In the genomic region with DNA sequence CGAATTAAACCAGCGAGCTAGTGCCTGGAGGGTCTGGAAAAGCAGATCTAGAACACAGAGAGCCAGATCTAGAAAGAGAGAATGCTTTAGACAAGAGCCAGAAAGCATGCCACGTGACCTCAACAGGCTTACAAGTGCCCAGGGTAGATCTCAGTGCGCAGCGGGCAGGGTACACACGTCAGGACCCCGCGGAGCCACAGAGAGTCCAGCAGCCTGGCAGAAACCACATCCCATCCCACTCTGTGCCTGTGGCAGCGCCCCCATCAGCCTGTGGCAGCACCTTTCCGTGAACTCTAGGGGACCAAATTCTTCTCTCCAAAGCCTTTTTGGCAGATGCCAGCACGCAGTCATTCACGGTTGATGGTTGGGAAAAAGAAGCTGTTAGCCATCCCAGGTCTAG, we compare ENCODE assay signal across 15 cellular contexts. TPM values are rescaled to one million over a fixed set of nuclear protein-coding genes. Genes with fewer than 3 reads are reported as not detected.
DNase-seq lines count a peak whose midpoint lies in the region; ATAC-seq and TF ChIP-seq lines count a peak whose summit lies in the region.
"Had no signal": no experiment of that assay in that cellular context is flagged by ENCODE, and none has a peak within 500 bp of the region (broad histone marks: within the 10 kb centered on the region; RNA-seq: fewer than 3 reads in every experiment).

No MANE protein-coding gene starts in this region.

- H3K4me3 Mint-ChIP-seq in CD4-positive, CD25-positive, alpha-beta regulatory T cell: peak overlapping the region; percentile 88 to 100 (median 100)
- H3K4me3 Mint-ChIP-seq in activated CD8-positive, alpha-beta T cell treated with anti-CD3 and anti-CD28 coated beads, Interleukin-2, amount 10 ng/mL, durations not matched to agents 7 days and 5 days: peak overlapping the region; percentile 80

- no peaks in the 10 kb centered on the region for H3K9me3 Mint-ChIP-seq in CD4-positive, CD25-positive, alpha-beta regulatory T cell
- no peaks in the 10 kb centered on the region for H3K9me3 Mint-ChIP-seq in activated CD8-positive, alpha-beta T cell treated with anti-CD3 and anti-CD28 coated beads, Interleukin-2, amount 10 ng/mL, durations not matched to agents 7 days and 5 days (ENCODE audit: insufficient read depth)

- H3K9ac ChIP-seq in DND-41 (ENCODE audit: low read depth, low read length) (no peak overlapping the region; the same call in 1 of the 2 replicates), GM23248 (no peak overlapping the region)

- no peak for ATAC-seq in CD4-positive, CD25-positive, alpha-beta regulatory T cell (ENCODE audit: low read depth in 2 of 2)
- ATAC-seq in DND-41 (ENCODE audit: insufficient read depth, low read depth): no peak
- ATAC-seq in activated CD8-positive, alpha-beta T cell treated with anti-CD3 and anti-CD28 coated beads, Interleukin-2, amount 10 ng/mL, durations not matched to agents 7 days and 5 days: no peak
- ATAC-seq in lower lobe of right lung: no peak
- ATAC-seq in HG03280 (IDR thresholded peaks at IDR 0.05; ENCODE audit: unreplicated experiment): no peak

- H4K20me1 ChIP-seq in DND-41 (ENCODE audit: insufficient read depth, low read length): peaks cover 64% of the 10 kb centered on the region
- no peaks in the 10 kb centered on the region for H4K20me1 ChIP-seq in GM23248 (ENCODE audit: insufficient read depth)

- in situ Hi-C loops in GM23248 (cut with MboI): no loop called here

- no peaks in the 10 kb centered on the region; the same call in 1 of the 2 replicates for H3F3A ChIP-seq in GM23248 (ENCODE audit: insufficient read depth)

- H3K27me3 Mint-ChIP-seq in CD4-positive, CD25-positive, alpha-beta regulatory T cell: no peaks in the 10 kb centered on the region
- no peaks in the 10 kb centered on the region for H3K27me3 Mint-ChIP-seq in activated CD8-positive, alpha-beta T cell treated with anti-CD3 and anti-CD28 coated beads, Interleukin-2, amount 10 ng/mL, durations not matched to agents 7 days and 5 days (ENCODE audit: low read depth)

- CTCF ChIA-PET in activated CD8-positive, alpha-beta T cell treated with anti-CD3 and anti-CD28 coated beads, Interleukin-2, amount 10 ng/mL, durations not matched to agents 7 days and 5 days (lab: Charles Lee): interaction anchor here (1.3 to 11.7 kb wide), 6 partner anchors 15 to 56 kb away, joined by 4 to 176 read pairs (median 10); partner anchors contain the start of genes CD79A and RPS19

- POLR2A ChIA-PET in activated CD8-positive, alpha-beta T cell treated with anti-CD3 and anti-CD28 coated beads, Interleukin-2, amount 10 ng/mL, durations not matched to agents 7 days and 5 days (lab: Charles Lee): interaction anchor here (1.3 to 11.6 kb wide), 6 partner anchors 13 to 57 kb away, joined by 3 to 241 read pairs (median 28); partner anchors contain the start of genes CD79A and RPS19

- no peaks in the 10 kb centered on the region for H3K27me3 ChIP-seq in CD4-positive, CD25-positive, alpha-beta regulatory T cell (ENCODE audit: control insufficient read depth, insufficient read depth, low read length)
- H3K27me3 ChIP-seq in DND-41 (ENCODE audit: insufficient read depth, low read length, poor library complexity) (no peaks in the 10 kb centered on the region), lower lobe of right lung (ENCODE audit: low read depth) (no peaks in the 10 kb centered on the region), GM23248 (replicated peaks; ENCODE audit: insufficient read depth) (no peaks in the 10 kb centered on the region)
- H3K27me3 ChIP-seq: BE2C, suprapubic skin had no signal

- H3K79me2 ChIP-seq in DND-41 (ENCODE audit: insufficient read depth, low read length) (peaks cover 88% of the 10 kb centered on the region), GM23248 (ENCODE audit: insufficient read depth) (peaks cover 69% of the 10 kb centered on the region)

- H2AFZ ChIP-seq in DND-41 (ENCODE audit: low read depth, low read length) (no peak overlapping the region), GM23248 (no peak overlapping the region)

- H3K36me3 ChIP-seq in CD4-positive, CD25-positive, alpha-beta regulatory T cell (ENCODE audit: control insufficient read depth, insufficient read depth, low read length): peaks cover 41% of the 10 kb centered on the region
- H3K36me3 ChIP-seq in DND-41 (ENCODE audit: insufficient read depth, low read length): peaks cover 79% of the 10 kb centered on the region
- peaks cover 58% of the 10 kb centered on the region for H3K36me3 ChIP-seq in lower lobe of right lung
- no peaks in the 10 kb centered on the region; the same call in 1 of the 2 replicates for H3K36me3 ChIP-seq in GM23248 (ENCODE audit: low read depth)
- H3K36me3 ChIP-seq: BE2C had no signal

- H3K4me1 Mint-ChIP-seq in CD4-positive, CD25-positive, alpha-beta regulatory T cell: peaks cover 5 to 63% (median 34%) of the 10 kb centered on the region in 4 donors
- peaks cover 70% of the 10 kb centered on the region for H3K4me1 Mint-ChIP-seq in activated CD8-positive, alpha-beta T cell treated with anti-CD3 and anti-CD28 coated beads, Interleukin-2, amount 10 ng/mL, durations not matched to agents 7 days and 5 days (ENCODE audit: low read depth)

- DNase-seq in CD4-positive, CD25-positive, alpha-beta regulatory T cell: no peak
- DNase-seq in DND-41: no peak
- DNase-seq in activated CD8-positive, alpha-beta T cell treated with anti-CD3 and anti-CD28 coated beads, Interleukin-2, amount 10 ng/mL, durations not matched to agents 7 days and 5 days: peak; percentile 49
- DNase-seq in lower lobe of right lung: peak; percentile 55
- DNase-seq in GM23248: no peak
- no peak for DNase-seq in NCI-H526 (lab: John Stamatoyannopoulos, UW)
- DNase-seq in iPS-NIHi11 (ENCODE audit: low spot score): no peak
- DNase-seq: BE2C, DMS79 treated with DMSO at 0.1 percent for 48 hours, NCI-H446 had no signal

- peak overlapping the region; percentile 91 to 100 (median 99) for H3K27ac Mint-ChIP-seq in CD4-positive, CD25-positive, alpha-beta regulatory T cell
- H3K27ac Mint-ChIP-seq in activated CD8-positive, alpha-beta T cell treated with anti-CD3 and anti-CD28 coated beads, Interleukin-2, amount 10 ng/mL, durations not matched to agents 7 days and 5 days: peak overlapping the region; percentile 91

- H3K27ac ChIP-seq in CD4-positive, CD25-positive, alpha-beta regulatory T cell (ENCODE audit: insufficient read depth, low read length, poor library complexity, severe bottlenecking): peak overlapping the region; percentile 90
- H3K27ac ChIP-seq in DND-41 (ENCODE audit: low read length) (peak overlapping the region; percentile 87), lower lobe of right lung (peak overlapping the region; percentile 71), GM23248 (no peak overlapping the region)

- peak overlapping the region; percentile 44 for H3K4me3 ChIP-seq in CD4-positive, CD25-positive, alpha-beta regulatory T cell (ENCODE audit: low read depth, low read length)
- H3K4me3 ChIP-seq in DND-41 (ENCODE audit: low read depth in 1 of 2, low read length in 2 of 2): no peak overlapping the region
- no peak overlapping the region for H3K4me3 ChIP-seq in lower lobe of right lung
- no peak overlapping the region for H3K4me3 ChIP-seq in GM23248
- H3K4me3 ChIP-seq: suprapubic skin had no signal

- peak; percentile 24 for TF ChIP-seq CTCF in DND-41 (IDR thresholded peaks at IDR 0.05; ENCODE audit: borderline replicate concordance, extremely low read depth, low read length, poor library complexity, severe bottlenecking)
- TF ChIP-seq CTCF in lower lobe of right lung (IDR thresholded peaks at IDR 0.05): no peak

- H3K4me2 ChIP-seq in DND-41 (ENCODE audit: insufficient read depth, low read length) (no peak overlapping the region), GM23248 (ENCODE audit: unreplicated experiment) (no peak overlapping the region)

- H3K9me2 ChIP-seq in GM23248 (ENCODE audit: insufficient read depth): no peaks in the 10 kb centered on the region

- H3K9me3 ChIP-seq in CD4-positive, CD25-positive, alpha-beta regulatory T cell (ENCODE audit: control insufficient read depth in 2 of 2, low read length in 2 of 2): no peaks in the 10 kb centered on the region
- H3K9me3 ChIP-seq in DND-41 (ENCODE audit: insufficient read depth, low read length, severe bottlenecking) (no peaks in the 10 kb centered on the region), lower lobe of right lung (no peaks in the 10 kb centered on the region), GM23248 (ENCODE audit: low read depth) (no peaks in the 10 kb centered on the region)
- H3K9me3 ChIP-seq: BE2C, suprapubic skin had no signal

- 90 to 91% methylated on average over 12 of the region's 12 CpGs for WGBS in GM23248 (ENCODE audit: low coverage in 1 of 2, low lambda C conversion rate in 2 of 2, missing lambda C conversion rate in 2 of 2), 2 experiments

- intact Hi-C loops in lower lobe of right lung (cut with DNase I): loop anchor here (10.0 kb wide), 1 partner anchor 46 kb away; no protein-coding TSS in a partner anchor

- H3K36me3 Mint-ChIP-seq in CD4-positive, CD25-positive, alpha-beta regulatory T cell: peaks cover 49% of the 10 kb centered on the region
- H3K36me3 Mint-ChIP-seq in activated CD8-positive, alpha-beta T cell treated with anti-CD3 and anti-CD28 coated beads, Interleukin-2, amount 10 ng/mL, durations not matched to agents 7 days and 5 days (ENCODE audit: low read depth): peaks cover 76% of the 10 kb centered on the region

- peaks cover 86% of the 10 kb centered on the region for H3K4me1 ChIP-seq in CD4-positive, CD25-positive, alpha-beta regulatory T cell (ENCODE audit: control insufficient read depth, insufficient read depth, low read length, poor library complexity, severe bottlenecking)
- H3K4me1 ChIP-seq in DND-41 (ENCODE audit: insufficient read depth, low read length) (peaks cover 64% of the 10 kb centered on the region), lower lobe of right lung (peaks cover 55% of the 10 kb centered on the region), GM23248 (ENCODE audit: insufficient read depth) (peaks cover 11% of the 10 kb centered on the region)
- H3K4me1 ChIP-seq: BE2C had no signal

RNA-seq across cellular contexts. Expression of gene ARHGEF1, which starts 5.9 kb away (rescaled TPM):
- total RNA-seq in CD4-positive, CD25-positive, alpha-beta regulatory T cell: 1,312 TPM
- polyA plus RNA-seq in CD4-positive, CD25-positive, alpha-beta regulatory T cell: 100 to 1,000 TPM; 162 to 187 (median 180) TPM
- 100 to 1,000 TPM; 515 to 537 TPM for total RNA-seq in activated CD8-positive, alpha-beta T cell treated with anti-CD3 and anti-CD28 coated beads, Interleukin-2, amount 10 ng/mL, durations not matched to agents 7 days and 5 days
- total RNA-seq in lower lobe of right lung: 206 TPM
- total RNA-seq in GM23248 (2014; rRNA removed; shearing (Covaris generic)): 44.6 and 46.2 TPM in 2 replicates
- polyA plus RNA-seq in GM23248 (2016; fragmentation: Nextera tagmentation; extraction: Ambion mirVana): 44.3 and 49.6 TPM in 2 replicates

RNA-seq across cellular contexts. Expression of gene CD79A, which starts 11.8 kb away (rescaled TPM):
- 4.9 TPM for total RNA-seq in CD4-positive, CD25-positive, alpha-beta regulatory T cell
- 10 to 100 TPM; 10.6 to 17.9 (median 16.4) TPM for polyA plus RNA-seq in CD4-positive, CD25-positive, alpha-beta regulatory T cell
- 10 to 100 TPM; 17.4 to 21.5 TPM for total RNA-seq in activated CD8-positive, alpha-beta T cell treated with anti-CD3 and anti-CD28 coated beads, Interleukin-2, amount 10 ng/mL, durations not matched to agents 7 days and 5 days
- 1.2 TPM for total RNA-seq in lower lobe of right lung
- total RNA-seq in GM23248 (2014; rRNA removed; shearing (Covaris generic)): not detected in 2 replicates
- polyA plus RNA-seq in GM23248 (2016; fragmentation: Nextera tagmentation; extraction: Ambion mirVana): 0.49 TPM in 1 of 2 replicates, not detected in the other
- total RNA-seq: HT1080 had no signal

RNA-seq across cellular contexts. Expression of gene RPS19, which starts 28.9 kb away (rescaled TPM):
- total RNA-seq in CD4-positive, CD25-positive, alpha-beta regulatory T cell: 2,081 TPM
- 1,000 to 10,000 TPM; 3,595 to 5,716 (median 4,931) TPM for polyA plus RNA-seq in CD4-positive, CD25-positive, alpha-beta regulatory T cell
- 1,000 to 10,000 TPM; 3,024 to 3,056 TPM for total RNA-seq in activated CD8-positive, alpha-beta T cell treated with anti-CD3 and anti-CD28 coated beads, Interleukin-2, amount 10 ng/mL, durations not matched to agents 7 days and 5 days
- total RNA-seq in lower lobe of right lung: 1,736 TPM
- total RNA-seq in GM23248 (2014; rRNA removed; shearing (Covaris generic)): 296 and 881 TPM in 2 replicates
- polyA plus RNA-seq in GM23248 (2016; fragmentation: Nextera tagmentation; extraction: Ambion mirVana): 2,308 and 2,316 TPM in 2 replicates

RNA-seq across cellular contexts. Expression of gene ERFL, which starts 39.3 kb away (rescaled TPM):
- 4.7 TPM for total RNA-seq in CD4-positive, CD25-positive, alpha-beta regulatory T cell
- not detected for polyA plus RNA-seq in CD4-positive, CD25-positive, alpha-beta regulatory T cell
- 1 to 10 TPM in 1 of 2 experiments, under 1 TPM in 1; 0.84 to 1.1 TPM for total RNA-seq in activated CD8-positive, alpha-beta T cell treated with anti-CD3 and anti-CD28 coated beads, Interleukin-2, amount 10 ng/mL, durations not matched to agents 7 days and 5 days
- 0.41 TPM for total RNA-seq in lower lobe of right lung
- not detected in 2 replicates for total RNA-seq in GM23248 (2014; rRNA removed; shearing (Covaris generic))
- not detected in 2 replicates for polyA plus RNA-seq in GM23248 (2016; fragmentation: Nextera tagmentation; extraction: Ambion mirVana)
- total RNA-seq: myocyte had no signal

RNA-seq across cellular contexts. Expression of gene DMRTC2, which starts 44.1 kb away (rescaled TPM):
- not detected for total RNA-seq in CD4-positive, CD25-positive, alpha-beta regulatory T cell
- not detected for polyA plus RNA-seq in CD4-positive, CD25-positive, alpha-beta regulatory T cell
- total RNA-seq in activated CD8-positive, alpha-beta T cell treated with anti-CD3 and anti-CD28 coated beads, Interleukin-2, amount 10 ng/mL, durations not matched to agents 7 days and 5 days: not detected
- not detected for total RNA-seq in lower lobe of right lung
- total RNA-seq in GM23248 (2014; rRNA removed; shearing (Covaris generic)): not detected in 2 replicates
- not detected in 2 replicates for polyA plus RNA-seq in GM23248 (2016; fragmentation: Nextera tagmentation; extraction: Ambion mirVana)
- total RNA-seq: HT1080, lower leg skin, myocyte, suprapubic skin had no signal

Comparison
In these comparisons a context has a peak if more than half of its experiments do, and no peak if none do; other contexts are left out.
1. DNase-seq: peak in activated CD8-positive, alpha-beta T cell treated with anti-CD3 and anti-CD28 coated beads, Interleukin-2, amount 10 ng/mL, durations not matched to agents 7 days and 5 days (single experiment) and lower lobe of right lung (single experiment); none in CD4-positive, CD25-positive, alpha-beta regulatory T cell (0 of 3), DND-41 (single experiment), GM23248 (single experiment), NCI-H526 (0 of 2) and iPS-NIHi11 (single experiment).